In the genomic region with DNA sequence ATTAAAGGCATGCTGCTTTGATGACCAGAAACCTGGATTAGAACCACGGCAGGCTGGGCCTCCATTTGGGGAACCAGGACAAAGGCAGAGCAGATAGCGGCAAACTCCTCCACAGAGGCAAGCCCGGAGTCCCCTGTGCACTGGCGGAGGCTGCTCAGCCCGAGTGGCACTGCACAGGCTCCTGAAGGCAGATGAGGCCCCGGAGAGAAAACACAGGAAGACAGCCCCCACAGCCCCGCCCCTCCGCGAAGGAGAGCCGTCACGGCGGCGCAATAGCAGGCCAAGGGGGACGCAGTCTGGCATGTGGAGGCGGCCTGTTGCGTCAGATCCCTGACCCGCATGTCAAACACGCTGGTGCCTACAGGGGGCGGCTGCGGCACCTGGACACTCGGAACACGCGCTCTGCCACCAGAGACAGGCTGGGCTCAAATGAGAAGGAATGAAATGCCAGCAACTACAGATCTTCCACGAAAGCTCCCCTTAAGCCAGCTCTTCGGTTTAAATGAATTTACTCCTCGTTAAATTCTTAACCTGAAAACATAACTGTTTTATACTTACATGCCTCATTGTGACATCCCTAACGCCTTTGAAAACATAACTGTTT, we compare ENCODE assay signal across 8 cellular contexts.
A peak's percentile ranks its signal among the peaks of the same experiment; 100 is the strongest.
DNase-seq lines count a peak whose midpoint lies in the region; ATAC-seq and TF ChIP-seq lines count a peak whose summit lies in the region.

No MANE protein-coding gene starts in this region.

- peak; percentile 39 for ATAC-seq in GM21619 (IDR thresholded peaks at IDR 0.05; ENCODE audit: unreplicated experiment)
- ATAC-seq in gastroesophageal sphincter, result peak; percentile 93
- no peak for ATAC-seq in thoracic aorta (ENCODE audit: insufficient number of reproducible peaks, low FRiP score, low read depth)

- DNase-seq in SIG-M5 (lab: John Stamatoyannopoulos, UW) (peak; percentile 44), osteocyte (ENCODE audit: extremely low spot score, unreplicated experiment) (peak; percentile 89), thoracic aorta (ENCODE audit: low spot score) (peak; percentile 49), OCI-M1 (lab: John Stamatoyannopoulos, UW) (no peak)
- DNase-seq in activated naive CD4-positive, alpha-beta T cell treated with anti-CD3 and anti-CD28 coated beads, Interleukin-2, amount 50 U/mL, for 16 hours, result peak; percentile 80

- peaks cover 2% of the 10 kb centered on the region for H3K36me3 Mint-ChIP-seq in osteocyte (ENCODE audit: unreplicated experiment)

- H3K9me3 ChIP-seq in gastroesophageal sphincter (no peaks in the 10 kb centered on the region), thoracic aorta (no peaks in the 10 kb centered on the region)

- H3K4me3 ChIP-seq in gastroesophageal sphincter, result peak overlapping the region in 1 of 2 donors; percentile 25
- peak overlapping the region; percentile 42 for H3K4me3 ChIP-seq in thoracic aorta

- H3K27me3 ChIP-seq in gastroesophageal sphincter (no peaks in the 10 kb centered on the region), thoracic aorta (replicated peaks; ENCODE audit: insufficient read depth) (no peaks in the 10 kb centered on the region)

- H3K27ac Mint-ChIP-seq in osteocyte (ENCODE audit: unreplicated experiment), result peak overlapping the region; percentile 10

- H3K27me3 Mint-ChIP-seq in osteocyte (ENCODE audit: unreplicated experiment), result no peaks in the 10 kb centered on the region

- no peak for TF ChIP-seq POLR2A in gastroesophageal sphincter (IDR thresholded peaks at IDR 0.05)

- H3K4me1 ChIP-seq in gastroesophageal sphincter, result peaks cover 0 to 58% (median 21%) of the 10 kb centered on the region in 3 donors
- H3K4me1 ChIP-seq in thoracic aorta (ENCODE audit: control insufficient read depth in 1 of 2, low read depth in 2 of 2), result peaks cover 3 to 8% of the 10 kb centered on the region in 2 donors

- H3K27ac ChIP-seq in 22Rv1 (no peak overlapping the region), gastroesophageal sphincter (peak overlapping the region in 3 of 4 donors; percentile 56 to 79 (median 77)), thoracic aorta (no peak overlapping the region)

- H3K36me3 ChIP-seq in gastroesophageal sphincter (no peaks in the 10 kb centered on the region), thoracic aorta (no peaks in the 10 kb centered on the region)

- H3K4me1 Mint-ChIP-seq in osteocyte (ENCODE audit: unreplicated experiment), result peaks cover 51% of the 10 kb centered on the region

- WGBS in gastroesophageal sphincter (ENCODE audit: low coverage in 1 of 2), 2 donors, result 20 to 29% methylated on average over 5 to 8 of the region's 27 CpGs

- TF ChIP-seq CTCF in 22Rv1 (IDR thresholded peaks at IDR 0.05) (peak; percentile 46), gastroesophageal sphincter (IDR thresholded peaks at IDR 0.05) (peak in 3 of 4 experiments; percentile 82 to 89 (median 87)), osteocyte (IDR thresholded peaks at IDR 0.05) (peak; percentile 58), thoracic aorta (IDR thresholded peaks at IDR 0.05) (peak; percentile 63)

- H3K4me3 Mint-ChIP-seq in osteocyte (ENCODE audit: unreplicated experiment), result no peak overlapping the region

- no peak for TF ChIP-seq EP300 in gastroesophageal sphincter (IDR thresholded peaks at IDR 0.05)

- H3K9me3 Mint-ChIP-seq in osteocyte (ENCODE audit: unreplicated experiment), result no peaks in the 10 kb centered on the region

Comparison
In these comparisons a context has a peak if more than half of its experiments do, and no peak if none do; other contexts are left out.
1. H3K27ac ChIP-seq: peak in gastroesophageal sphincter (3 of 4); none in 22Rv1 (single experiment) and thoracic aorta (0 of 2).
2. Peak in every context shown above with its lines, with median percentiles within 50 percentile points of each other: CTCF ChIP-seq.